16 cellular contexts compared by ENCODE assay signal in the genomic region with DNA sequence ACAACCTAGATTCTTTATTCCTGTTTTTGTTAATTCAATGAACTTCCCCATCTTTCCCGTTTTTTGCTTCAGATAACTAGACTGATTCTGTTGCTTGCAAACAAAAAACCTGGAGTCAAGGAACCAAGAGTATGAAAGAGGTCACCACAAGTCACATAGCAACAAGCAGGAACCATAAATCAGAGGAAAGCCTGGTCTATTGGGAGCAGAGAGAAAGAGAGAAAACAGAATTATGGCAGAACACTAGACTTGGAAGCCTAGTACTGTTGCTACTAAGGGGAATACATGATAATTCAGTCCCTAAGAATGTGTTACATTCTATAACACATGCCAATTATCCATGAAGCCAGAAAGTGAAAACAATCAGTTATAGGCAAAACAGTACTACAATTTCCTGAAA.
A peak's percentile ranks its signal among the peaks of the same experiment; 100 is the strongest.
DNase-seq lines count a peak whose midpoint lies in the region; ATAC-seq, FAIRE-seq and TF ChIP-seq lines count a peak whose summit lies in the region.
"Had no signal": no experiment of that assay in that cellular context is flagged by ENCODE, and none has a peak within 500 bp of the region (broad histone marks: within the 10 kb centered on the region; RNA-seq: fewer than 3 reads in every experiment).

No MANE protein-coding gene starts in this region.

- no peak overlapping the region for H3K4me3 ChIP-seq in heart left ventricle
- no peak overlapping the region for H3K4me3 ChIP-seq in body of pancreas
- H3K4me3 ChIP-seq in small intestine (ENCODE audit: low read depth in 1 of 2, low read length in 2 of 2), result no peak overlapping the region
- H3K4me3 ChIP-seq: testis had no signal

- POLR2A ChIA-PET in activated CD4-positive, alpha-beta memory T cell treated with anti-CD3 and anti-CD28 coated beads, Interleukin-2, amount 10 ng/mL, durations not matched to agents 7 days and 5 days (lab: Charles Lee), result interaction anchor here (1.6 kb wide), 1 partner anchor 12 kb away, joined by 3 read pairs; no protein-coding TSS in a partner anchor

- peaks cover 39% of the 10 kb centered on the region for H3K4me1 Mint-ChIP-seq in activated CD4-positive, alpha-beta memory T cell treated with anti-CD3 and anti-CD28 coated beads, Interleukin-2, amount 10 ng/mL, durations not matched to agents 7 days and 5 days

- H3K36me3 Mint-ChIP-seq in activated CD4-positive, alpha-beta memory T cell treated with anti-CD3 and anti-CD28 coated beads, Interleukin-2, amount 10 ng/mL, durations not matched to agents 7 days and 5 days (ENCODE audit: low read depth), result peaks cover 48% of the 10 kb centered on the region

- intact Hi-C loops in left cardiac atrium (cut with DNase I) (no loop called here), heart left ventricle (cut with DNase I) (loop anchor here in 1 of 10 donors (10.0 kb wide), 1 partner anchor 61 kb away; a partner anchor contains a TSS), body of pancreas (cut with DNase I) (no loop called here)

- CTCF ChIA-PET in activated CD4-positive, alpha-beta memory T cell treated with anti-CD3 and anti-CD28 coated beads, Interleukin-2, amount 10 ng/mL, durations not matched to agents 7 days and 5 days (lab: Charles Lee), result no interaction called here

- no peaks in the 10 kb centered on the region for H3K9me3 Mint-ChIP-seq in activated CD4-positive, alpha-beta memory T cell treated with anti-CD3 and anti-CD28 coated beads, Interleukin-2, amount 10 ng/mL, durations not matched to agents 7 days and 5 days

- H3K27me3 Mint-ChIP-seq in activated CD4-positive, alpha-beta memory T cell treated with anti-CD3 and anti-CD28 coated beads, Interleukin-2, amount 10 ng/mL, durations not matched to agents 7 days and 5 days, result no peaks in the 10 kb centered on the region

- TF ChIP-seq CTCF in heart left ventricle (IDR thresholded peaks at IDR 0.05) (no peak), body of pancreas (IDR thresholded peaks at IDR 0.05) (no peak)

- no peaks in the 10 kb centered on the region for H3K27me3 ChIP-seq in heart left ventricle
- H3K27me3 ChIP-seq in body of pancreas, result no peaks in the 10 kb centered on the region
- no peaks in the 10 kb centered on the region for H3K27me3 ChIP-seq in small intestine (ENCODE audit: control insufficient read depth in 2 of 2, insufficient read depth in 2 of 2, low read length in 2 of 2)
- H3K27me3 ChIP-seq: testis had no signal

- no peak for DNase-seq in left cardiac atrium
- DNase-seq in heart left ventricle, result no peak
- no peak for DNase-seq in body of pancreas
- DNase-seq in medulla oblongata (ENCODE audit: extremely low spot score), result peak; percentile 24
- peak; percentile 18 for DNase-seq in stromal cell of bone marrow (ENCODE audit: low read depth)
- DNase-seq in activated CD4-positive, alpha-beta memory T cell treated with anti-CD3 and anti-CD28 coated beads, Interleukin-2, amount 10 ng/mL, durations not matched to agents 7 days and 5 days, result no peak
- no peak for DNase-seq in small intestine
- DNase-seq: activated gamma-delta T cell, foreskin fibroblast, GF-D8, Kasumi-1, NCI-H146, NCI-H446 treated with DMSO at 0.1 percent for 48 hours, testis had no signal

- no peak for FAIRE-seq in small intestine (lab: Jason Lieb, UNC)

- TF ChIP-seq POLR2A in heart left ventricle (IDR thresholded peaks at IDR 0.05) (no peak), body of pancreas (IDR thresholded peaks at IDR 0.05) (no peak)

- H3K27ac ChIP-seq in heart left ventricle (peak overlapping the region in 1 of 12 donors; percentile 46), body of pancreas (no peak overlapping the region), small intestine (ENCODE audit: low read depth in 1 of 2, low read length in 1 of 2) (no peak overlapping the region)
- H3K27ac ChIP-seq: testis, VCaP had no signal

- H3K36me3 ChIP-seq in heart left ventricle (no peaks in the 10 kb centered on the region), body of pancreas (replicated peaks in 1 of 2; ENCODE audit: insufficient read depth in 1 of 2, low read depth in 2 of 2) (no peaks in the 10 kb centered on the region), small intestine (ENCODE audit: control insufficient read depth in 2 of 2, insufficient read depth in 2 of 2, low read length in 2 of 2) (no peaks in the 10 kb centered on the region)

- H3K9me3 ChIP-seq in heart left ventricle, result no peaks in the 10 kb centered on the region
- no peaks in the 10 kb centered on the region for H3K9me3 ChIP-seq in body of pancreas
- no peaks in the 10 kb centered on the region for H3K9me3 ChIP-seq in small intestine (ENCODE audit: control insufficient read depth, low read depth)
- H3K9me3 ChIP-seq: testis had no signal

- no peak overlapping the region for H3K27ac Mint-ChIP-seq in activated CD4-positive, alpha-beta memory T cell treated with anti-CD3 and anti-CD28 coated beads, Interleukin-2, amount 10 ng/mL, durations not matched to agents 7 days and 5 days

- H3K4me1 ChIP-seq in heart left ventricle (peaks cover 0 to 58% (median 28%) of the 10 kb centered on the region in 12 donors), body of pancreas (peaks cover 7% of the 10 kb centered on the region), small intestine (ENCODE audit: control insufficient read depth in 2 of 2, insufficient read depth in 1 of 2, low read depth in 1 of 2, low read length in 1 of 2) (peaks cover 3 to 29% of the 10 kb centered on the region in 2 donors)
- H3K4me1 ChIP-seq: testis had no signal

- 56 to 68% (median 61%) methylated on average over 1 of the region's 1 CpG for WGBS in heart left ventricle, 4 donors
- 48 to 62% methylated on average over 1 of the region's 1 CpG for WGBS in body of pancreas, 2 donors
- WGBS in small intestine, 3 donors, result 40 to 58% (median 50%) methylated on average over 1 of the region's 1 CpG

- no peak overlapping the region for H3K4me3 Mint-ChIP-seq in activated CD4-positive, alpha-beta memory T cell treated with anti-CD3 and anti-CD28 coated beads, Interleukin-2, amount 10 ng/mL, durations not matched to agents 7 days and 5 days

- ATAC-seq in left cardiac atrium (peak; percentile 29 to 70), heart left ventricle (no peak), body of pancreas (peak; percentile 21), HG03460 (IDR thresholded peaks at IDR 0.05; ENCODE audit: unreplicated experiment) (no peak)

Comparison
In these comparisons a context has a peak if more than half of its experiments do, and no peak if none do; other contexts are left out.
1. ATAC-seq: peak in left cardiac atrium (2 of 2) and body of pancreas (single experiment); none in heart left ventricle (0 of 4) and HG03460 (single experiment).
2. DNase-seq: peak in medulla oblongata (single experiment) and stromal cell of bone marrow (single experiment); none in left cardiac atrium (single experiment), heart left ventricle (0 of 5), body of pancreas (0 of 4), activated CD4-positive, alpha-beta memory T cell treated with anti-CD3 and anti-CD28 coated beads, Interleukin-2, amount 10 ng/mL, durations not matched to agents 7 days and 5 days (single experiment) and small intestine (single experiment).